Comparison of ENCODE assay signal across 1 cellular context in genomic region chrX:13894888-13895564, GRCh38.
TF ChIP-seq lines count a peak whose summit lies in the region.

No MANE protein-coding gene starts in this region.

TF ChIP-seq in IMR-90, 13 proteins besides CTCF, POLR2A, EP300 and RAD21 (continued from another document):
- TF ChIP-seq RCOR1 (IDR thresholded peaks at IDR 0.05; ENCODE audit: insufficient replicate concordance, low read length) (no peak), MAZ (IDR thresholded peaks at IDR 0.05; ENCODE audit: borderline replicate concordance, low read depth, low read length) (no peak), BHLHE40 (IDR thresholded peaks at IDR 0.05; ENCODE audit: low read depth, low read length) (no peak), MAFK (IDR thresholded peaks at IDR 0.05; ENCODE audit: low read depth, low read length) (no peak)
